Comparison of ENCODE assay signal across 8 cellular contexts in the genomic region with DNA sequence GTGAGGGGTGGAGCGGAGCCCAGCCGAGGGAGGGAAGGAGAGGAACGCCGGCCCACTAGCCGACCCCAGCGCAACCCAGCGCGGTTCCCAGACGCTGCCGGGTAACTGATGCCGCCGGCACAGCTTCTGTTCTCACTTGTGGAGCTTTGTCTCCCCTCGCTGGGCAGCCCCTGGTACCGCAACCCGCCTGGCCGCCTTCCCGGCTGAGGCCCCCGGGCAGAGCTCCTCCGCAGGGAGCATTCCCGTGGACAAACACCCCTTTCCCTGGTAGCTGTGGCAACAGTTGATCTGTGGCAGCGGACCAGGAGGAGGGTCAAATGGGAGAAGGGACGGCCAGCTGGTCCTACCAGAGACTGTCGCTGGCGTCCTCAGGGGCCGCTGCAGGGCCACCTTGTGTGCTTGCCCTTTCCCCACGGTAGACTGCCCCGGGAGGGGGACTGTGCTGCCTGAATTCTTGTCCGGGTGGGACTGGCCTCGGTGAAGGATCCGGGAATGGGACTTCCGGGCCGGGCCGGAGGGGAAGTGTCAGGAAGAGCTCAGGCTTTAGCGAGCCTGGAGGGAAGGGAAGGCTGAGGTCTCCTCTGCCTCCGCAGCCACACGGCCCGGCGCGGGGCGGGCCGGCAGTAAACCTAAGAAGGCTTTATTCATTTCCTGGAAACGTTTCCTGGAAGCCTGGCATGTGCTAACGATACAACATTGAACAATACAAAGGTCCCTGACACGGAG.
DNase-seq lines count a peak whose midpoint lies in the region; ATAC-seq and TF ChIP-seq lines count a peak whose summit lies in the region.

No MANE protein-coding gene starts in this region.

- peak; percentile 94 to 97 for ATAC-seq in left cardiac atrium
- no peak for ATAC-seq in GM21717 (IDR thresholded peaks at IDR 0.05; ENCODE audit: unreplicated experiment)
- ATAC-seq in GM21360 (IDR thresholded peaks at IDR 0.05; ENCODE audit: unreplicated experiment) = no peak

- H3K79me2 ChIP-seq in parathyroid adenoma = no peaks in the 10 kb centered on the region

- intact Hi-C loops in left cardiac atrium (cut with DNase I) = loop anchor here in 1 of 2 donors (10.0 kb wide), 1 partner anchor 1370 kb away; no protein-coding TSS in a partner anchor

- H3K4me2 ChIP-seq in parathyroid adenoma (ENCODE audit: low read length) = peak overlapping the region; percentile 63

- no peaks in the 10 kb centered on the region for H3K27me3 ChIP-seq in parathyroid adenoma (ENCODE audit: control insufficient read depth, insufficient read depth, low read length)

- H3K4me3 Mint-ChIP-seq in activated naive CD8-positive, alpha-beta T cell = peak overlapping the region; percentile 34

- no peaks in the 10 kb centered on the region for H3K36me3 ChIP-seq in parathyroid adenoma (ENCODE audit: control insufficient read depth, insufficient read depth, low read length)

- no peaks in the 10 kb centered on the region for H3K9me3 ChIP-seq in parathyroid adenoma (ENCODE audit: control insufficient read depth, low read length)

- 0 out of 2 replicates have a peak, but pooled peaks have one; percentile 5 for TF ChIP-seq RAD21 in Ishikawa (IDR thresholded peaks at IDR 0.05; ENCODE audit: low read depth)

- peak overlapping the region; percentile 34 for H3K4me3 ChIP-seq in parathyroid adenoma (ENCODE audit: low read depth, low read length)

- H3K36me3 Mint-ChIP-seq in activated naive CD8-positive, alpha-beta T cell = no peaks in the 10 kb centered on the region

- peak; percentile 47 for TF ChIP-seq CTCF in parathyroid adenoma (IDR thresholded peaks at IDR 0.05)

- no peak overlapping the region for H3K27ac Mint-ChIP-seq in activated naive CD8-positive, alpha-beta T cell

- H3K9ac ChIP-seq in parathyroid adenoma = no peak overlapping the region

- DNase-seq in DMS153 (lab: John Stamatoyannopoulos, UW) (peak; percentile 83), left cardiac atrium (peak; percentile 88), NOMO-1 (lab: John Stamatoyannopoulos, UW; ENCODE audit: unreplicated experiment in 2 of 2) (no peak)

- peak overlapping the region; percentile 84 for H2AFZ ChIP-seq in parathyroid adenoma

- peaks cover 21% of the 10 kb centered on the region for H3K27me3 Mint-ChIP-seq in activated naive CD8-positive, alpha-beta T cell

- no peak overlapping the region for H3K27ac ChIP-seq in parathyroid adenoma

- TF ChIP-seq EP300 in Ishikawa (IDR thresholded peaks at IDR 0.05; ENCODE audit: borderline replicate concordance) = no peak

- no peaks in the 10 kb centered on the region for H3K4me1 ChIP-seq in parathyroid adenoma

- H3K9me3 Mint-ChIP-seq in activated naive CD8-positive, alpha-beta T cell (ENCODE audit: low read depth) = no peaks in the 10 kb centered on the region

- H3K4me1 Mint-ChIP-seq in activated naive CD8-positive, alpha-beta T cell (ENCODE audit: low read depth) = peaks cover 4% of the 10 kb centered on the region

TF ChIP-seq in Ishikawa, 13 proteins besides CTCF, POLR2A, EP300 and RAD21:
- TF ChIP-seq YY1 (IDR thresholded peaks at IDR 0.05; ENCODE audit: low read depth) (no peak), ZBTB7A (IDR thresholded peaks at IDR 0.05; ENCODE audit: low read depth) (no peak), USF1 (IDR thresholded peaks at IDR 0.05) (no peak)

Comparison
In these comparisons a context has a peak if more than half of its experiments do, and no peak if none do; other contexts are left out.
1. DNase-seq: peak in DMS153 (single experiment) and left cardiac atrium (single experiment); none in NOMO-1 (0 of 2).
2. ATAC-seq: peak in left cardiac atrium (2 of 2); none in GM21717 (single experiment) and GM21360 (single experiment).